Comparison of ENCODE assay signal across 19 cellular contexts in the genomic region with DNA sequence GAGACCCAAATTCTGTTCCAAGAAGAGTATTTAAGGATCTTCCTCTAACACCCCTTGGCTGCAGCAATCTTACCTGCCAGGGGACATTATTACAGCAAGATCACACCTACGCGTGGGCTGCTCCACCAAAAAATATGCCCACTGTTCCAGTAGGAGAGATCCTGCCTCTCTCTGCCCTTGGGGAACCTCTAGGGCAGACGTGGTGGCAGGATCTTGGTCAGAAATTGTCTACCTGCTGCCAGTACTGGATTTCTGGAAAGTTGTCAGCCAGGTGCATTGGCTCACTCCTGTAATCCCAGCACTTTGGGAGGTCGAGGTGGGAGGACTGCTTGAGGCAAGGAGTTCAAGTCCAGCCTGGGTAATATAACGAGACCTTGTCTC.
DNase-seq lines count a peak whose midpoint lies in the region; ATAC-seq and TF ChIP-seq lines count a peak whose summit lies in the region.
"Had no signal": no experiment of that assay in that cellular context is flagged by ENCODE, and none has a peak within 500 bp of the region (broad histone marks: within the 10 kb centered on the region; RNA-seq: fewer than 3 reads in every experiment).

No MANE protein-coding gene starts in this region.

- no peak overlapping the region for H2BK12ac ChIP-seq in neuronal stem cell (ENCODE audit: low read length)

- no peak overlapping the region for H3K23ac ChIP-seq in neuronal stem cell (ENCODE audit: low read depth, low read length, poor library complexity)

- POLR2A ChIA-PET in naive thymus-derived CD8-positive, alpha-beta T cell (lab: Charles Lee): no interaction called here

- no peak overlapping the region for H2BK5ac ChIP-seq in neuronal stem cell (ENCODE audit: low read length)

- no peak overlapping the region for H3K4me2 ChIP-seq in neuronal stem cell (ENCODE audit: insufficient read depth, low read length, poor library complexity, severe bottlenecking)
- H3K4me2 ChIP-seq: SK-N-SH had no signal

- H4K8ac ChIP-seq in neuronal stem cell (ENCODE audit: low read depth, low read length): no peak overlapping the region

- H3K9me3 ChIP-seq in esophagus muscularis mucosa (no peaks in the 10 kb centered on the region), neuronal stem cell (replicated peaks in 1 of 2; ENCODE audit: control insufficient read depth in 2 of 2, insufficient read depth in 1 of 2, low read depth in 1 of 2, low read length in 2 of 2) (no peaks in the 10 kb centered on the region), testis (no peaks in the 10 kb centered on the region)
- H3K9me3 ChIP-seq: SK-N-SH had no signal

- H3K79me1 ChIP-seq in neuronal stem cell (ENCODE audit: low read depth, low read length): no peaks in the 10 kb centered on the region

- no peaks in the 10 kb centered on the region for H3K27me3 Mint-ChIP-seq in naive thymus-derived CD8-positive, alpha-beta T cell

- H3K27ac Mint-ChIP-seq in naive thymus-derived CD8-positive, alpha-beta T cell: no peak overlapping the region

- H2BK15ac ChIP-seq in neuronal stem cell (ENCODE audit: low read length): no peak overlapping the region

- H2BK120ac ChIP-seq in neuronal stem cell (ENCODE audit: low read depth, low read length): no peak overlapping the region

- TF ChIP-seq POLR2A in esophagus muscularis mucosa (IDR thresholded peaks at IDR 0.05; ENCODE audit: low read depth): no peak
- TF ChIP-seq POLR2A in testis (IDR thresholded peaks at IDR 0.05): no peak

- peak overlapping the region; percentile 53 for H3K18ac ChIP-seq in neuronal stem cell (ENCODE audit: low read length)

- H3K36me3 ChIP-seq in esophagus muscularis mucosa (no peaks in the 10 kb centered on the region), neuronal stem cell (replicated peaks in 1 of 2; ENCODE audit: control insufficient read depth in 2 of 2, insufficient read depth in 2 of 2, low read length in 2 of 2) (no peaks in the 10 kb centered on the region), testis (ENCODE audit: low read depth, missing control alignments) (no peaks in the 10 kb centered on the region)

- no peak for TF ChIP-seq EP300 in esophagus muscularis mucosa (IDR thresholded peaks at IDR 0.05)

- no peaks in the 10 kb centered on the region for H3K4me1 Mint-ChIP-seq in naive thymus-derived CD8-positive, alpha-beta T cell
- H3K4me1 Mint-ChIP-seq: CD14-positive monocyte had no signal

- no peaks in the 10 kb centered on the region for H3K27me3 ChIP-seq in esophagus muscularis mucosa
- H3K27me3 ChIP-seq in neuronal stem cell (ENCODE audit: control insufficient read depth in 3 of 3, insufficient read depth in 3 of 3, low read depth in 1 of 3, low read length in 3 of 3): no peaks in the 10 kb centered on the region
- no peaks in the 10 kb centered on the region for H3K27me3 ChIP-seq in testis

- H3K4me3 Mint-ChIP-seq in naive thymus-derived CD8-positive, alpha-beta T cell: no peak overlapping the region
- H3K4me3 Mint-ChIP-seq: CD14-positive monocyte had no signal

- DNase-seq in esophagus muscularis mucosa (ENCODE audit: extremely low spot score) (peak; percentile 34), neuronal stem cell (ENCODE audit: low spot score) (no peak), testis (no peak), GF-D8 (lab: John Stamatoyannopoulos, UW) (no peak), D341Med (ENCODE audit: low spot score) (no peak), NCI-H748 treated with DMSO at 0.1 percent for 48 hours (lab: John Stamatoyannopoulos, UW) (no peak)
- no peak for DNase-seq in naive thymus-derived CD8-positive, alpha-beta T cell
- DNase-seq: NCI-H1417, NCI-H187 treated with DMSO at 0.1 percent for 48 hours, NCI-H226, NCI-H524, PC-3, RPMI8226, SHP77 treated with DMSO at 0.1 percent for 48 hours, SK-N-SH had no signal

- peak overlapping the region; percentile 18 for H3K9ac ChIP-seq in neuronal stem cell (ENCODE audit: low read depth, low read length, poor library complexity)
- H3K9ac ChIP-seq: SK-N-SH had no signal

- H3K9me3 Mint-ChIP-seq in naive thymus-derived CD8-positive, alpha-beta T cell: peaks cover 0 to 8% (median 4%) of the 10 kb centered on the region in 9 donors

- H3K14ac ChIP-seq in neuronal stem cell (ENCODE audit: low read length): no peak overlapping the region

- no peak for TF ChIP-seq CTCF in VCaP (conservative IDR thresholded peaks at IDR 0.05)
- no peak for TF ChIP-seq CTCF in esophagus muscularis mucosa (IDR thresholded peaks at IDR 0.05)
- TF ChIP-seq CTCF in testis (IDR thresholded peaks at IDR 0.05): no peak

- H2AFZ ChIP-seq in neuronal stem cell (ENCODE audit: low read length): no peak overlapping the region

- H2AK5ac ChIP-seq in neuronal stem cell (ENCODE audit: low read depth, low read length): no peak overlapping the region

- no peak overlapping the region for H3K4ac ChIP-seq in neuronal stem cell (ENCODE audit: low read length)

- no peak overlapping the region for H4K91ac ChIP-seq in neuronal stem cell (ENCODE audit: low read depth, low read length, poor library complexity)

- no peaks in the 10 kb centered on the region for H3K36me3 Mint-ChIP-seq in naive thymus-derived CD8-positive, alpha-beta T cell
- H3K36me3 Mint-ChIP-seq: CD14-positive monocyte had no signal

- no peak overlapping the region for H3K4me3 ChIP-seq in esophagus muscularis mucosa
- no peak overlapping the region for H3K4me3 ChIP-seq in neuronal stem cell (ENCODE audit: low read length in 2 of 2)
- H3K4me3 ChIP-seq in testis: no peak overlapping the region
- H3K4me3 ChIP-seq: GM12878, K562 had no signal

- H3K4me1 ChIP-seq in esophagus muscularis mucosa: peaks cover 0 to 5% (median 2%) of the 10 kb centered on the region in 4 donors
- H3K4me1 ChIP-seq in neuronal stem cell (ENCODE audit: control insufficient read depth in 2 of 2, insufficient read depth in 1 of 2, low read depth in 1 of 2, low read length in 2 of 2): peaks cover 0 to 10% of the 10 kb centered on the region in 2 donors
- H3K4me1 ChIP-seq in testis: peaks cover 17% of the 10 kb centered on the region

- intact Hi-C loops in esophagus muscularis mucosa (cut with DNase I): no loop called here
- intact Hi-C loops in testis (cut with DNase I; ENCODE audit: low total_unique reads): no loop called here

- no peak for ATAC-seq in naive thymus-derived CD8-positive, alpha-beta T cell
- ATAC-seq: GM12878, K562, PC-3 had no signal

- peak overlapping the region; percentile 62 for H3K27ac ChIP-seq in VCaP
- no peak overlapping the region for H3K27ac ChIP-seq in esophagus muscularis mucosa (replicated peaks in 1 of 4)
- H3K27ac ChIP-seq in neuronal stem cell (replicated peaks; ENCODE audit: low read length): no peak overlapping the region
- peak overlapping the region; percentile 70 to 83 for H3K27ac ChIP-seq in testis

- WGBS in esophagus muscularis mucosa: 76% methylated on average over 4 of the region's 5 CpGs
- WGBS in neuronal stem cell (ENCODE audit: extremely low coverage in 2 of 2, insufficient read length in 2 of 2, insufficient replicate concordance in 1 of 2), 2 donors: no CpG with 5 or more reads among the region's 5 CpGs
- WGBS in testis, 2 donors: 68 to 88% methylated on average over 5 of the region's 5 CpGs

Comparison
In these comparisons a context has a peak if more than half of its experiments do, and no peak if none do; other contexts are left out.
1. H3K27ac ChIP-seq: peak in VCaP (single experiment) and testis (2 of 2); none in esophagus muscularis mucosa (0 of 4) and neuronal stem cell (single experiment).